ENCODE assay signal across 8 cellular contexts in the genomic region with DNA sequence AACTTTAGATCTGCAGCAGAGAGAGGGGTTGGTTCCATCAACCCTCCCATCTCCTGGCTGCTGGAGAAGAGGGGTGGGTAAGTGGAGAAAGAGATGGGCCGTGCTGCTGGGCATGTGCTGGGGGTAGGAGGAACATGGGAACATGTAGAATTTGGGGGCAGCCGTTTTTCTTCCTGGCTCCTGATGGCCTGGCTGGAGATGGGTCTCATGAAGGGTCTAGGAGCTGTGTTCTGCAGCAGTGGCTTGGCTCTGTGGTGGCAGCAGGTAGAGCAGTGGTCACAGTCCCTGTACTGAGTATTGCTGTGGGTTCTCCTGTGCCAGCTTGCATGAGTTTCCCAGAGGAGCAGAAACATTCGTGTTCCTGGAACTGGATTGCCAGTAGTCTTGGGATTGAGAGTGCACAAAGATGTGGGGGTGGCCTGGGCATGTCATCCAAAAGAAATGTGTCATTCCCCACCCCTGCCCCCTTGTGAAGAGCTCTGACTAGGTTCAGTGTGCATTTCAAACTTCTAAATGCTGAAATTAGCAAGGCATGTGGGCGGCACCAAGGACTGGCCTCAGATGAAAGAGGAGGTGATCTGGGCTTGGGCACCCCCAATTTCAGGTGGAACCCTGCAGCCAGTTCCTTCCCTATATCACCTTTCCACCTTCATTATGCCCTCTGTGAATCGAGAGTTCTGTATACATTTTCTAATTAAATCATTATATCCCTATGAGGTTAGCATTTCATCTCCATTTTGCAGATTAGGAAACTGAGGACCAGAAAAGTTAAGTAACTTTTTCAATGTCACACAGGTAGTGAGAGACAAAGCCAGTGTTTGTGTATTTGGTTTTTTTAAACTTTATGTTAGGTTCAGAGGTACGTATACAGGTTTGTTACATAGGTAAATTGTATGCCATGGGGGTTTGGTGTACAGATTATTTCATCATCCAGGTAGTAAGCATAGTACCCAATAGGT. TPM values are rescaled to one million over a fixed set of nuclear protein-coding genes. Genes with fewer than 3 reads are reported as not detected.
DNase-seq lines count a peak whose midpoint lies in the region; ATAC-seq and TF ChIP-seq lines count a peak whose summit lies in the region.
"Had no signal": no experiment of that assay in that cellular context is flagged by ENCODE, and none has a peak within 500 bp of the region (broad histone marks: within the 10 kb centered on the region; RNA-seq: fewer than 3 reads in every experiment).

No MANE protein-coding gene starts in this region.

- no peaks in the 10 kb centered on the region for H3K36me3 ChIP-seq in HUES6 (ENCODE audit: control insufficient read depth, insufficient read depth, low read length)
- H3K36me3 ChIP-seq in lung (ENCODE audit: control insufficient read depth in 2 of 2, insufficient read depth in 2 of 2, low read length in 2 of 2): no peaks in the 10 kb centered on the region
- H3K36me3 ChIP-seq in tibial artery: no peaks in the 10 kb centered on the region
- no peaks in the 10 kb centered on the region for H3K36me3 ChIP-seq in left lung

- H3K27ac Mint-ChIP-seq in MCF 10A (ENCODE audit: low read depth, unreplicated experiment): peak overlapping the region; percentile 81
- no peak overlapping the region for H3K27ac Mint-ChIP-seq in activated CD4-positive, alpha-beta T cell treated with anti-CD3 and anti-CD28 coated beads, Interleukin-2, amount 10 ng/mL, durations not matched to agents 7 days and 5 days
- H3K27ac Mint-ChIP-seq: activated naive CD8-positive, alpha-beta T cell treated with anti-CD3 and anti-CD28 coated beads, Interleukin-2, amount 10 ng/mL, durations not matched to agents 7 days and 5 days had no signal

- peaks cover 49% of the 10 kb centered on the region for H3K27me3 ChIP-seq in HUES6 (ENCODE audit: control insufficient read depth, insufficient read depth, low read length)
- H3K27me3 ChIP-seq in lung (ENCODE audit: control insufficient read depth, insufficient read depth): no peaks in the 10 kb centered on the region
- H3K27me3 ChIP-seq in tibial artery: no peaks in the 10 kb centered on the region
- H3K27me3 ChIP-seq in left lung: peaks cover 0 to 42% of the 10 kb centered on the region in 2 donors

- POLR2A ChIA-PET in MCF 10A (lab: Yijun Ruan, JAX): interaction anchor here (0.7 to 4.1 kb wide), 12 partner anchors 9 to 370 kb away, joined by 3 to 64 read pairs (median 4); partner anchors contain the start of genes ANAPC16, ASCC1 and DDIT4
- POLR2A ChIA-PET in activated CD4-positive, alpha-beta T cell treated with anti-CD3 and anti-CD28 coated beads, Interleukin-2, amount 10 ng/mL, durations not matched to agents 7 days and 5 days (lab: Charles Lee): no interaction called here

- peaks cover 28% of the 10 kb centered on the region for H3K4me1 ChIP-seq in HUES6 (ENCODE audit: control insufficient read depth, insufficient read depth, low read length)
- peaks cover 4 to 10% of the 10 kb centered on the region in 2 donors for H3K4me1 ChIP-seq in lung (ENCODE audit: control insufficient read depth in 2 of 2, insufficient read depth in 2 of 2, low read length in 2 of 2)
- H3K4me1 ChIP-seq in tibial artery: peaks cover 0 to 74% (median 57%) of the 10 kb centered on the region in 4 donors
- peaks cover 15 to 37% of the 10 kb centered on the region in 2 donors for H3K4me1 ChIP-seq in left lung

- H3K9ac ChIP-seq in HUES6 (ENCODE audit: low read length): no peak overlapping the region

- TF ChIP-seq CTCF in MCF 10A (IDR thresholded peaks at IDR 0.05; ENCODE audit: unreplicated experiment): no peak
- TF ChIP-seq CTCF in lung (IDR thresholded peaks at IDR 0.05; ENCODE audit: control extremely low read depth, extremely low read depth): no peak
- TF ChIP-seq CTCF in tibial artery (IDR thresholded peaks at IDR 0.05): no peak
- no peak for TF ChIP-seq CTCF in left lung (IDR thresholded peaks at IDR 0.05)

- no TSS peak for BruUV-seq in MCF 10A (replicated peaks; lab: Mats Ljungman, UMichigan)

- H3K4me3 Mint-ChIP-seq in MCF 10A (ENCODE audit: unreplicated experiment): peak overlapping the region; percentile 83
- H3K4me3 Mint-ChIP-seq in activated CD4-positive, alpha-beta T cell treated with anti-CD3 and anti-CD28 coated beads, Interleukin-2, amount 10 ng/mL, durations not matched to agents 7 days and 5 days: no peak overlapping the region

- WGBS in lung, 2 donors: 73 to 85% methylated on average over 6 of the region's 6 CpGs

- peaks cover 44% of the 10 kb centered on the region for H3K4me1 Mint-ChIP-seq in MCF 10A (ENCODE audit: insufficient read depth, unreplicated experiment)
- H3K4me1 Mint-ChIP-seq in activated CD4-positive, alpha-beta T cell treated with anti-CD3 and anti-CD28 coated beads, Interleukin-2, amount 10 ng/mL, durations not matched to agents 7 days and 5 days: peaks cover 7% of the 10 kb centered on the region

- H3K27me3 Mint-ChIP-seq in MCF 10A (ENCODE audit: insufficient read depth, unreplicated experiment): no peaks in the 10 kb centered on the region
- H3K27me3 Mint-ChIP-seq in activated CD4-positive, alpha-beta T cell treated with anti-CD3 and anti-CD28 coated beads, Interleukin-2, amount 10 ng/mL, durations not matched to agents 7 days and 5 days: peaks cover 46% of the 10 kb centered on the region

- H3K9me3 ChIP-seq in HUES6 (ENCODE audit: control insufficient read depth, insufficient read depth, low read depth, low read length) (no peaks in the 10 kb centered on the region), lung (ENCODE audit: control insufficient read depth in 2 of 2, insufficient read depth in 1 of 2, low read length in 1 of 2) (no peaks in the 10 kb centered on the region), tibial artery (no peaks in the 10 kb centered on the region), left lung (no peaks in the 10 kb centered on the region)

- H3K27ac ChIP-seq in HUES6 (ENCODE audit: low read depth, low read length): no peak overlapping the region
- peak overlapping the region; percentile 86 to 98 for H3K27ac ChIP-seq in lung (ENCODE audit: low read depth in 1 of 2, low read length in 1 of 2)
- peak overlapping the region; percentile 94 to 99 for H3K27ac ChIP-seq in tibial artery
- H3K27ac ChIP-seq in left lung: peak overlapping the region in 1 of 2 donors; percentile 78

- no peaks in the 10 kb centered on the region for H3K36me3 Mint-ChIP-seq in MCF 10A (ENCODE audit: insufficient read depth, unreplicated experiment)
- H3K36me3 Mint-ChIP-seq in activated CD4-positive, alpha-beta T cell treated with anti-CD3 and anti-CD28 coated beads, Interleukin-2, amount 10 ng/mL, durations not matched to agents 7 days and 5 days (ENCODE audit: low read depth): no peaks in the 10 kb centered on the region
- H3K36me3 Mint-ChIP-seq: activated naive CD8-positive, alpha-beta T cell treated with anti-CD3 and anti-CD28 coated beads, Interleukin-2, amount 10 ng/mL, durations not matched to agents 7 days and 5 days had no signal

- ATAC-seq in lung (ENCODE audit: insufficient read depth, low FRiP score): no peak
- ATAC-seq in left lung: no peak

- H3K4me3 ChIP-seq in HUES6 (ENCODE audit: low read depth, low read length) (0 out of 2 replicates have a peak overlapping the region, but pooled peaks have one; percentile 74), lung (peak overlapping the region; percentile 52), tibial artery (peak overlapping the region; percentile 75), left lung (peak overlapping the region in 1 of 2 donors; percentile 47)

- intact Hi-C loops in MCF 10A (cut with micrococcal nuclease) (no loop called here), tibial artery (cut with DNase I; ENCODE audit: low total_unique reads) (no loop called here), left lung (cut with DNase I) (loop anchor here in 1 of 2 donors (10.0 kb wide), 1 partner anchor 368 kb away; no protein-coding TSS in a partner anchor)

- CTCF ChIA-PET in MCF 10A (lab: Yijun Ruan, JAX): interaction anchor here (0.6 to 3.9 kb wide), 8 partner anchors 9 to 721 kb away, joined by 3 to 25 read pairs (median 3); no protein-coding TSS in a partner anchor
- CTCF ChIA-PET in activated CD4-positive, alpha-beta T cell treated with anti-CD3 and anti-CD28 coated beads, Interleukin-2, amount 10 ng/mL, durations not matched to agents 7 days and 5 days (lab: Charles Lee): interaction anchor here (0.7 to 1.2 kb wide), 3 partner anchors 60 to 598 kb away, joined by 3 to 5 read pairs (median 3); no protein-coding TSS in a partner anchor

- H3K9me3 Mint-ChIP-seq in MCF 10A (ENCODE audit: unreplicated experiment): no peaks in the 10 kb centered on the region
- no peaks in the 10 kb centered on the region for H3K9me3 Mint-ChIP-seq in activated CD4-positive, alpha-beta T cell treated with anti-CD3 and anti-CD28 coated beads, Interleukin-2, amount 10 ng/mL, durations not matched to agents 7 days and 5 days
- H3K9me3 Mint-ChIP-seq: activated naive CD8-positive, alpha-beta T cell treated with anti-CD3 and anti-CD28 coated beads, Interleukin-2, amount 10 ng/mL, durations not matched to agents 7 days and 5 days had no signal

- peak; percentile 73 for DNase-seq in MCF 10A (ENCODE audit: unreplicated experiment)
- no peak for DNase-seq in lung (ENCODE audit: low spot score)
- peak; percentile 24 to 66 for DNase-seq in tibial artery
- no peak for DNase-seq in left lung
- DNase-seq in occipital lobe (lab: John Stamatoyannopoulos, UW): no peak
- no peak for DNase-seq in activated CD4-positive, alpha-beta T cell treated with anti-CD3 and anti-CD28 coated beads, Interleukin-2, amount 10 ng/mL, durations not matched to agents 7 days and 5 days
- DNase-seq: activated naive CD8-positive, alpha-beta T cell treated with anti-CD3 and anti-CD28 coated beads, Interleukin-2, amount 10 ng/mL, durations not matched to agents 7 days and 5 days had no signal

RNA-seq across cellular contexts. Expression of gene CHST3, which starts 2.1 kb away (rescaled TPM):
- total RNA-seq in MCF 10A (2022): 28.7 and 29.3 TPM in 2 replicates
- 10 to 100 TPM; 10.7 to 13.7 TPM for total RNA-seq in lung
- 1 to 10 TPM; 2.2 to 5.2 TPM for polyA plus RNA-seq in lung
- total RNA-seq in left lung: 10 to 100 TPM; 10.3 to 20.1 TPM
- 7.2 TPM for total RNA-seq in occipital lobe
- under 1 TPM; 0.02 TPM for total RNA-seq in activated CD4-positive, alpha-beta T cell treated with anti-CD3 and anti-CD28 coated beads, Interleukin-2, amount 10 ng/mL, durations not matched to agents 7 days and 5 days
- total RNA-seq: activated naive CD8-positive, alpha-beta T cell treated with anti-CD3 and anti-CD28 coated beads, Interleukin-2, amount 10 ng/mL, durations not matched to agents 7 days and 5 days had no signal

Comparison
In these comparisons a context has a peak if more than half of its experiments do, and no peak if none do; other contexts are left out.
1. DNase-seq: peak in MCF 10A (single experiment) and tibial artery (2 of 2); none in lung (single experiment), left lung (0 of 2), occipital lobe (single experiment) and activated CD4-positive, alpha-beta T cell treated with anti-CD3 and anti-CD28 coated beads, Interleukin-2, amount 10 ng/mL, durations not matched to agents 7 days and 5 days (single experiment).